In the genomic region with DNA sequence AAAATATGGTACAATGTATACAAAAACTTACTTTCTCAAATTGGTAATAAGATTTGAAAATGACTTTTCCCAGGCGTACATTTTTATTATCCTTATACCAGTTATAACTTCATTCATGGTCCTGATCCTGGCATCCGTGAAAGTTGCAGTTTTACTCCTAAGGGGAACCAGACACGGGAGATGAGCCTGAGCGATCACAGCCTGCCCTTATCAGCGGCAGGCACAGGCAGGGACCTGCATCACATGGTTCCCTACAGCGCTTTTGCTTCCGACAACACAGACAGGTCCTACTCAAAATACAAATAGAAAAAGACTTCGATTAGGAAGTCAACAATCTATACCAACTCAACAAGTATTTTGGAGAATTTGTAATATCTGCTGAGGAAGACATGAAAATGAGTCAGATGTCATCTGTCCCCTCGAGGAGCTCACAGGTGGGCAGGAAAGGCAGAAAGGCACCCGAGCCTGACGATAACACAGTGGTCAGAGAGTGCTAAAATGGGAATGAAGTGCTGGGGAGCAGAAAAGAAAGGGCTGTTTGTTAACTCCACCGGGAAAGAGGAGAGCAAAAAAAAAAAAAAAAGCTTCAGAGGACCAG, we compare ENCODE assay signal across 13 cellular contexts.
DNase-seq lines count a peak whose midpoint lies in the region; ATAC-seq and FAIRE-seq lines count a peak whose summit lies in the region.
"Had no signal": no experiment of that assay in that cellular context is flagged by ENCODE, and none has a peak within 500 bp of the region (broad histone marks: within the 10 kb centered on the region; RNA-seq: fewer than 3 reads in every experiment).

No MANE protein-coding gene starts in this region.

- no peaks in the 10 kb centered on the region for H3K27me3 Mint-ChIP-seq in memory B cell

- ATAC-seq in GM18867 (IDR thresholded peaks at IDR 0.05; ENCODE audit: unreplicated experiment) (peak; percentile 87), GM21717 (IDR thresholded peaks at IDR 0.05; ENCODE audit: unreplicated experiment) (peak; percentile 97), HG03354 (IDR thresholded peaks at IDR 0.05; ENCODE audit: poor library complexity, severe bottlenecking, unreplicated experiment) (peak; percentile 66), memory B cell (ENCODE audit: low read depth) (peak; percentile 69)
- ATAC-seq: HCT116 had no signal

- peak overlapping the region; percentile 7 for H3K27ac Mint-ChIP-seq in memory B cell

- peaks cover 12% of the 10 kb centered on the region for H3K4me1 Mint-ChIP-seq in memory B cell

- peaks cover 29% of the 10 kb centered on the region for H3K36me3 Mint-ChIP-seq in memory B cell

- DNase-seq in memory B cell (ENCODE audit: low spot score in 2 of 2) (no peak), NCI-H2107 (lab: John Stamatoyannopoulos, UW) (no peak), urothelium cell line (ENCODE audit: low spot score) (no peak), NCI-H2107 treated with DMSO at 0.1 percent for 48 hours (lab: John Stamatoyannopoulos, UW; ENCODE audit: unreplicated experiment) (no peak), DMS 273 treated with DMSO at 0.1 percent for 48 hours (lab: John Stamatoyannopoulos, UW) (no peak)
- DNase-seq: activated naive CD4-positive, alpha-beta T cell treated with Interleukin-2 at 50 U/mL for 16 hours; hippocampal formation; NK-92 treated with Interleukin-12 subunit alpha and Interleukin-12 subunit beta, amount 100 ng/mL, for 24 hours; stomach had no signal

- FAIRE-seq in urothelium cell line (lab: Jason Lieb, UNC): no peak

- no peaks in the 10 kb centered on the region for H3K9me3 Mint-ChIP-seq in memory B cell

- peak overlapping the region; percentile 61 for H3K4me3 Mint-ChIP-seq in memory B cell
